In genomic region chr1:100719490-100719889, GRCh38 we compare ENCODE assay signal across 9 cellular contexts. TPM values are rescaled to one million over a fixed set of nuclear protein-coding genes. Genes with fewer than 3 reads are reported as not detected.
A peak's percentile ranks its signal among the peaks of the same experiment; 100 is the strongest.
DNase-seq lines count a peak whose midpoint lies in the region; ATAC-seq and TF ChIP-seq lines count a peak whose summit lies in the region.
"Had no signal": no experiment of that assay in that cellular context is flagged by ENCODE, and none has a peak within 500 bp of the region (broad histone marks: within the 10 kb centered on the region; RNA-seq: fewer than 3 reads in every experiment).

TSS of gene VCAM1 (plus strand) at chr1:100719742. CDS start at chr1:100719861, 119 bp downstream.

- H3K36me3 ChIP-seq in GM06990 (ENCODE audit: control insufficient read depth, insufficient read depth, low read length) (no peaks in the 10 kb centered on the region), osteoblast (ENCODE audit: insufficient read depth, low read length) (peaks cover 16% of the 10 kb centered on the region)
- no peaks in the 10 kb centered on the region for H3K36me3 ChIP-seq in effector memory CD4-positive, alpha-beta T cell (ENCODE audit: control insufficient read depth, insufficient read depth, low read length)

- H4K20me1 ChIP-seq in osteoblast (ENCODE audit: insufficient read depth, low read length) = no peaks in the 10 kb centered on the region

- H3K4me3 ChIP-seq in GM06990 (replicated peaks; ENCODE audit: low read depth, low read length) (peak within 1 kb of the TSS; percentile 49), epithelial cell of proximal tubule (ENCODE audit: low read depth, low read length) (peak within 1 kb of the TSS; percentile 74), osteoblast (ENCODE audit: insufficient read depth, low read length) (peak within 1 kb of the TSS; percentile 78)
- H3K4me3 ChIP-seq in effector memory CD4-positive, alpha-beta T cell (ENCODE audit: insufficient read depth, low read depth, low read length, poor library complexity, severe bottlenecking) = no peak within 1 kb of the TSS

- H3K9me3 ChIP-seq in osteoblast (ENCODE audit: low read depth, low read length) = no peaks in the 10 kb centered on the region
- no peaks in the 10 kb centered on the region for H3K9me3 ChIP-seq in effector memory CD4-positive, alpha-beta T cell (ENCODE audit: control insufficient read depth, low read length)

- H3K4me2 ChIP-seq in osteoblast (ENCODE audit: insufficient read depth, low read length) = peak within 1 kb of the TSS; percentile 90

- H3K27me3 ChIP-seq in GM06990 (replicated peaks; ENCODE audit: control insufficient read depth, insufficient read depth, low read length) (no peaks in the 10 kb centered on the region), osteoblast (ENCODE audit: insufficient read depth, low read length) (no peaks in the 10 kb centered on the region)
- H3K27me3 ChIP-seq in effector memory CD4-positive, alpha-beta T cell (replicated peaks; ENCODE audit: control insufficient read depth, insufficient read depth, low read length, poor library complexity, severe bottlenecking) = no peaks in the 10 kb centered on the region

- no peak for TF ChIP-seq CTCF in GM06990 (IDR thresholded peaks at IDR 0.05; ENCODE audit: insufficient read depth, low read length, poor library complexity, severe bottlenecking)
- no peak for TF ChIP-seq CTCF in epithelial cell of proximal tubule (conservative IDR thresholded peaks at IDR 0.05; ENCODE audit: low read depth, low read length)
- TF ChIP-seq CTCF in osteoblast (IDR thresholded peaks at IDR 0.05; ENCODE audit: extremely low read depth, low read depth, low read length) = no peak

- peak within 1 kb of the TSS; percentile 78 for H3K27ac ChIP-seq in osteoblast (ENCODE audit: low read depth, low read length)
- H3K27ac ChIP-seq in effector memory CD4-positive, alpha-beta T cell (ENCODE audit: insufficient read depth, low read length, poor library complexity, severe bottlenecking) = no peak within 1 kb of the TSS

- peak within 1 kb of the TSS; percentile 70 for H2AFZ ChIP-seq in osteoblast (ENCODE audit: low read length)

- peak; percentile 82 for ATAC-seq in HG02798 (IDR thresholded peaks at IDR 0.05; ENCODE audit: poor library complexity, unreplicated experiment)
- ATAC-seq in HG02610 (IDR thresholded peaks at IDR 0.05; ENCODE audit: unreplicated experiment) = no peak
- ATAC-seq in HG03280 (IDR thresholded peaks at IDR 0.05; ENCODE audit: unreplicated experiment) = no peak

- peaks cover 48% of the 10 kb centered on the region for H3K79me2 ChIP-seq in osteoblast (ENCODE audit: insufficient read depth, low read length)

- peak; percentile 18 for DNase-seq in GM06990 (ENCODE audit: extremely low read depth, insufficient read length)
- peak; percentile 59 for DNase-seq in epithelial cell of proximal tubule (ENCODE audit: low read depth)
- no peak for DNase-seq in osteoblast (ENCODE audit: insufficient read length, low spot score, missing footprints)
- no peak for DNase-seq in effector memory CD4-positive, alpha-beta T cell
- no peak for DNase-seq in NCI-H187 treated with DMSO at 0.1 percent for 48 hours (lab: John Stamatoyannopoulos, UW)
- DNase-seq: activated CD4-positive, alpha-beta memory T cell treated with anti-CD3 and anti-CD28 coated beads, Interleukin-2, amount 10 ng/mL, durations not matched to agents 7 days and 5 days had no signal

- H3K4me1 ChIP-seq in osteoblast (ENCODE audit: insufficient read depth, low read length) = peaks cover 30% of the 10 kb centered on the region
- H3K4me1 ChIP-seq in effector memory CD4-positive, alpha-beta T cell (ENCODE audit: control insufficient read depth, insufficient read depth, low read length, poor library complexity, severe bottlenecking) = no peaks in the 10 kb centered on the region

RNA-seq across cellular contexts. Expression of gene VCAM1, which starts in this region (rescaled TPM):
- total RNA-seq in epithelial cell of proximal tubule = 14.0 and 49.2 TPM in 2 replicates
- 382 and 511 TPM in 2 replicates for total RNA-seq in osteoblast
- total RNA-seq: activated CD4-positive, alpha-beta memory T cell treated with anti-CD3 and anti-CD28 coated beads, Interleukin-2, amount 10 ng/mL, durations not matched to agents 7 days and 5 days had no signal

Comparison
In these comparisons a context has a peak if more than half of its experiments do, and no peak if none do; other contexts are left out.
1. DNase-seq: peak in GM06990 (single experiment) and epithelial cell of proximal tubule (single experiment); none in osteoblast (single experiment), effector memory CD4-positive, alpha-beta T cell (0 of 3) and NCI-H187 treated with DMSO at 0.1 percent for 48 hours (single experiment).